Comparison of ENCODE assay signal across 18 cellular contexts in genomic region chr3:43764012-43764411, GRCh38.
A peak's percentile ranks its signal among the peaks of the same experiment; 100 is the strongest.
DNase-seq lines count a peak whose midpoint lies in the region; ATAC-seq and TF ChIP-seq lines count a peak whose summit lies in the region.
"Had no signal": no experiment of that assay in that cellular context is flagged by ENCODE, and none has a peak within 500 bp of the region (broad histone marks: within the 10 kb centered on the region; RNA-seq: fewer than 3 reads in every experiment).

No MANE protein-coding gene starts in this region.

- no peak overlapping the region for H2AK5ac ChIP-seq in mesendoderm (ENCODE audit: low read length)

- H2BK5ac ChIP-seq in mesendoderm (ENCODE audit: low read length), result no peak overlapping the region

- ATAC-seq in stimulated activated naive B cell treated with anti-CD40 and anti-IgM and Interleukin-4, amounts not matched to agents 10 μg/mL and 1 μg/mL and 100 μg/mL, for 72 hours (replicated peaks), result no peak
- ATAC-seq in GM21447 (IDR thresholded peaks at IDR 0.05; ENCODE audit: unreplicated experiment), result no peak
- ATAC-seq: CD8-positive, alpha-beta T cell had no signal

- H3K9me3 Mint-ChIP-seq in stimulated activated naive B cell treated with anti-CD40 and anti-IgM and Interleukin-4, amounts not matched to agents 10 μg/mL and 1 μg/mL and 100 μg/mL, for 72 hours, result no peaks in the 10 kb centered on the region
- H3K9me3 Mint-ChIP-seq: CD8-positive, alpha-beta T cell had no signal

- no peak overlapping the region for H3K56ac ChIP-seq in mesendoderm (ENCODE audit: low read length)

- no peak overlapping the region for H3K4ac ChIP-seq in mesendoderm (ENCODE audit: low read depth, low read length)

- H3K9ac ChIP-seq in mesendoderm (ENCODE audit: low read length), result no peak overlapping the region
- H3K9ac ChIP-seq: BLaER1 treated with 17β-estradiol and CSF1 and Interleukin-3, amounts not matched to agents 10 nM and 100 nM; GM23248 had no signal

- peaks cover 16 to 17% of the 10 kb centered on the region in 2 donors for H3K27me3 Mint-ChIP-seq in stimulated activated naive B cell treated with anti-CD40 and anti-IgM and Interleukin-4, amounts not matched to agents 10 μg/mL and 1 μg/mL and 100 μg/mL, for 72 hours

- H3K4me1 ChIP-seq in mesendoderm (ENCODE audit: control insufficient read depth, low read depth, low read length), result peaks cover 2% of the 10 kb centered on the region
- H3K4me1 ChIP-seq: HAP-1 had no signal

- no peak overlapping the region for H4K8ac ChIP-seq in mesendoderm (ENCODE audit: low read depth, low read length)

- TF ChIP-seq CTCF in GM20000 (IDR thresholded peaks at IDR 0.05; ENCODE audit: extremely low read depth, missing control alignments) (no peak), GM13976 (IDR thresholded peaks at IDR 0.05; ENCODE audit: borderline replicate concordance, control extremely low read depth, extremely low read depth, insufficient read depth, missing control alignments) (no peak)

- H3K27ac Mint-ChIP-seq in stimulated activated naive B cell treated with anti-CD40 and anti-IgM and Interleukin-4, amounts not matched to agents 10 μg/mL and 1 μg/mL and 100 μg/mL, for 72 hours, result no peak overlapping the region
- H3K27ac Mint-ChIP-seq: B cell; CD8-positive, alpha-beta T cell had no signal

- no peaks in the 10 kb centered on the region for H3K36me3 ChIP-seq in mesendoderm (ENCODE audit: control insufficient read depth, insufficient read depth, low read length)
- H3K36me3 ChIP-seq: BLaER1 treated with 17β-estradiol and CSF1 and Interleukin-3, amounts not matched to agents 10 nM and 100 nM; HAP-1 had no signal

- H3K4me1 Mint-ChIP-seq in stimulated activated naive B cell treated with anti-CD40 and anti-IgM and Interleukin-4, amounts not matched to agents 10 μg/mL and 1 μg/mL and 100 μg/mL, for 72 hours, result peaks cover 0 to under 1% of the 10 kb centered on the region in 2 donors
- H3K4me1 Mint-ChIP-seq: B cell had no signal

- H3K27ac ChIP-seq in mesendoderm (ENCODE audit: low read depth, low read length), result no peak overlapping the region
- H3K27ac ChIP-seq: BLaER1 treated with 17β-estradiol and CSF1 and Interleukin-3, amounts not matched to agents 10 nM and 100 nM; GM23248; HL-60 had no signal

- H3K4me3 Mint-ChIP-seq in stimulated activated naive B cell treated with anti-CD40 and anti-IgM and Interleukin-4, amounts not matched to agents 10 μg/mL and 1 μg/mL and 100 μg/mL, for 72 hours, result no peak overlapping the region
- H3K4me3 Mint-ChIP-seq: B cell; CD8-positive, alpha-beta T cell had no signal

- H3K4me3 ChIP-seq in mesendoderm (ENCODE audit: low read length), result no peak overlapping the region
- H3K4me3 ChIP-seq: BLaER1 treated with 17β-estradiol and CSF1 and Interleukin-3, amounts not matched to agents 10 nM and 100 nM; GM23248; HAP-1 had no signal

- no peak overlapping the region for H3K18ac ChIP-seq in mesendoderm (ENCODE audit: low read length)

- H3K4me2 ChIP-seq in mesendoderm (ENCODE audit: low read length), result no peak overlapping the region
- H3K4me2 ChIP-seq: BLaER1 treated with 17β-estradiol and CSF1 and Interleukin-3, amounts not matched to agents 10 nM and 100 nM had no signal

- DNase-seq in COR-L47 (lab: John Stamatoyannopoulos, UW) (peak; percentile 8), GM20000 (ENCODE audit: low spot score) (peak; percentile 21), NCI-H69 (lab: John Stamatoyannopoulos, UW) (peak; percentile 52), mesendoderm (peak; percentile 76), GM13976 (ENCODE audit: low spot score) (no peak)
- no peak for DNase-seq in stimulated activated naive B cell treated with anti-CD40 and anti-IgM and Interleukin-4, amounts not matched to agents 10 μg/mL and 1 μg/mL and 100 μg/mL, for 72 hours
- DNase-seq: CD8-positive, alpha-beta T cell; DMS 273 treated with DMSO at 0.1 percent for 48 hours; DMS53; DND-41; EL; GM23248; KBM-7 had no signal

- no peak overlapping the region for H2BK15ac ChIP-seq in mesendoderm (replicated peaks; ENCODE audit: low read depth)

- H3K79me1 ChIP-seq in mesendoderm (ENCODE audit: low read length), result no peaks in the 10 kb centered on the region

- WGBS in mesendoderm (ENCODE audit: extremely low coverage, insufficient coverage, low lambda C conversion rate), result no CpG with 5 or more reads among the region's 2 CpGs

- no peak overlapping the region for H4K5ac ChIP-seq in mesendoderm (ENCODE audit: low read length)

- no peak overlapping the region for H3K23ac ChIP-seq in mesendoderm (ENCODE audit: low read length)

- no peaks in the 10 kb centered on the region for H3K27me3 ChIP-seq in mesendoderm (ENCODE audit: insufficient read depth, low read length, poor library complexity)
- H3K27me3 ChIP-seq: BLaER1 treated with 17β-estradiol and CSF1 and Interleukin-3, amounts not matched to agents 10 nM and 100 nM had no signal

- H2BK120ac ChIP-seq in mesendoderm (ENCODE audit: low read depth, low read length), result no peak overlapping the region

- H3K79me2 ChIP-seq in mesendoderm (ENCODE audit: control insufficient read depth, insufficient read depth, low read length), result no peaks in the 10 kb centered on the region

- H3K36me3 Mint-ChIP-seq in stimulated activated naive B cell treated with anti-CD40 and anti-IgM and Interleukin-4, amounts not matched to agents 10 μg/mL and 1 μg/mL and 100 μg/mL, for 72 hours, result no peaks in the 10 kb centered on the region
- H3K36me3 Mint-ChIP-seq: CD8-positive, alpha-beta T cell had no signal

- in situ Hi-C loops in GM13976 (cut with MboI; ENCODE audit: low sequenced_read_pairs, unreplicated experiment), result no loop called here

Comparison
In these comparisons a context has a peak if more than half of its experiments do, and no peak if none do; other contexts are left out.
1. DNase-seq: peak in COR-L47 (single experiment), GM20000 (single experiment), NCI-H69 (single experiment) and mesendoderm (single experiment); none in stimulated activated naive B cell treated with anti-CD40 and anti-IgM and Interleukin-4, amounts not matched to agents 10 μg/mL and 1 μg/mL and 100 μg/mL, for 72 hours (single experiment) and GM13976 (single experiment).